In genomic region chr17:57468932-57469775, GRCh38 we compare ENCODE assay signal across 12 cellular contexts.
A peak's percentile ranks its signal among the peaks of the same experiment; 100 is the strongest.
DNase-seq lines count a peak whose midpoint lies in the region; ATAC-seq, FAIRE-seq and TF ChIP-seq lines count a peak whose summit lies in the region.
"Had no signal": no experiment of that assay in that cellular context is flagged by ENCODE, and none has a peak within 500 bp of the region (broad histone marks: within the 10 kb centered on the region; RNA-seq: fewer than 3 reads in every experiment).

No MANE protein-coding gene starts in this region.

- H3K4me2 ChIP-seq in hepatocyte (no peak overlapping the region), PC-3 (ENCODE audit: low read length) (no peak overlapping the region)

- H3K9ac ChIP-seq in PC-3 (ENCODE audit: low read length): no peak overlapping the region

- H3F3A ChIP-seq in PC-3 (ENCODE audit: low read length, unreplicated experiment): no peaks in the 10 kb centered on the region

- peak; percentile 38 for ATAC-seq in GM21367 (IDR thresholded peaks at IDR 0.05; ENCODE audit: unreplicated experiment)
- no peak for ATAC-seq in PC-3

- TF ChIP-seq CTCF in hepatocyte (IDR thresholded peaks at IDR 0.05; ENCODE audit: poor library complexity): no peak
- no peak for TF ChIP-seq CTCF in PC-3 (conservative IDR thresholded peaks at IDR 0.05; ENCODE audit: low read depth, low read length)

- H3K27me3 ChIP-seq in hepatocyte (no peaks in the 10 kb centered on the region), PC-3 (ENCODE audit: low read length) (no peaks in the 10 kb centered on the region)

- no TSS peak for BruUV-seq in PC-3 (replicated peaks; lab: Mats Ljungman, UMichigan)

- CTCF ChIA-PET in PC-3 (lab: Charles Lee): no interaction called here

- WGBS in hepatocyte (ENCODE audit: low lambda C conversion rate, missing lambda C conversion rate): 82% methylated on average over 9 of the region's 9 CpGs

- POLR2A ChIA-PET in PC-3 (lab: Charles Lee; ENCODE audit: unreplicated experiment): no interaction called here

- no peak for DNase-seq in GM12891 (ENCODE audit: insufficient read length, low spot score)
- peak; percentile 53 to 80 (median 74) for DNase-seq in NCI-H1417 (lab: John Stamatoyannopoulos, UW)
- DNase-seq in hepatocyte (ENCODE audit: low spot score): no peak
- DNase-seq in nucleus accumbens (lab: John Stamatoyannopoulos, UW): no peak
- DNase-seq in stimulated activated CD4-positive, alpha-beta T cell treated with anti-CD3 and anti-CD28 coated beads, Interleukin-1b, Interleukin-23, amount 100 ng/mL, for 48 hours: no peak
- no peak for DNase-seq in RPMI8226
- DNase-seq in PC-3: no peak
- DNase-seq: activated effector memory CD4-positive, alpha-beta T cell treated with anti-CD3 and anti-CD28 coated beads, Interleukin-2, amount 50 U/mL, for 16 hours; KBM-7; Right ventricle myocardium superior; stimulated activated CD8-positive, alpha-beta memory T cell treated with anti-CD3 and anti-CD28 coated beads, Interleukin-4, amount 100 ng/mL, for 48 hours had no signal

- H3K4me3 ChIP-seq in hepatocyte: no peak overlapping the region
- H3K4me3 ChIP-seq in PC-3 (ENCODE audit: low read length): no peak overlapping the region

- H3K9me2 ChIP-seq in hepatocyte (replicated peaks; ENCODE audit: insufficient read depth): no peaks in the 10 kb centered on the region
- no peaks in the 10 kb centered on the region for H3K9me2 ChIP-seq in PC-3 (replicated peaks; ENCODE audit: low read length)

- peaks cover 47% of the 10 kb centered on the region for H3K4me1 ChIP-seq in hepatocyte (ENCODE audit: insufficient read depth)
- no peaks in the 10 kb centered on the region for H3K4me1 ChIP-seq in PC-3 (ENCODE audit: insufficient read depth, low read length)

- TF ChIP-seq POLR2A in GM12891 (IDR thresholded peaks at IDR 0.05; ENCODE audit: low read depth, low read length): no peak

- H3K79me2 ChIP-seq in hepatocyte: peaks cover 36% of the 10 kb centered on the region
- H3K79me2 ChIP-seq in PC-3 (ENCODE audit: low read length): no peaks in the 10 kb centered on the region

- H2AFZ ChIP-seq in hepatocyte (no peak overlapping the region), PC-3 (ENCODE audit: low read length) (no peak overlapping the region)

- peak overlapping the region; percentile 70 for H3K27ac ChIP-seq in hepatocyte
- no peak overlapping the region for H3K27ac ChIP-seq in PC-3 (ENCODE audit: low read length)

- peak; percentile 79 for FAIRE-seq in GM12891 (lab: Jason Lieb, UNC)

- intact Hi-C loops in PC-3 (cut with micrococcal nuclease): no loop called here

- H4K20me1 ChIP-seq in hepatocyte (ENCODE audit: insufficient read depth, poor library complexity, severe bottlenecking) (peaks cover 7% of the 10 kb centered on the region), PC-3 (ENCODE audit: low read length) (no peaks in the 10 kb centered on the region)

- no peaks in the 10 kb centered on the region for H3K36me3 ChIP-seq in hepatocyte (replicated peaks; ENCODE audit: insufficient read depth, low read depth)
- H3K36me3 ChIP-seq in PC-3 (ENCODE audit: low read depth, low read length): no peaks in the 10 kb centered on the region

- H3K9me3 ChIP-seq in hepatocyte (ENCODE audit: low read depth) (no peaks in the 10 kb centered on the region), PC-3 (ENCODE audit: low read length) (no peaks in the 10 kb centered on the region)

TF ChIP-seq in GM12891, 5 proteins besides CTCF, POLR2A, EP300 and RAD21:
- TF ChIP-seq POU2F2 (IDR thresholded peaks at IDR 0.05; ENCODE audit: low read depth, low read length): peak; percentile 57
- peak; percentile 83 for TF ChIP-seq SPI1 (IDR thresholded peaks at IDR 0.05; ENCODE audit: low read depth, low read length)
- no peak for TF ChIP-seq TAF1 (IDR thresholded peaks at IDR 0.05; ENCODE audit: low read depth, low read length)

Comparison
In these comparisons a context has a peak if more than half of its experiments do, and no peak if none do; other contexts are left out.
1. DNase-seq: peak in NCI-H1417 (3 of 3); none in GM12891 (single experiment), hepatocyte (single experiment), nucleus accumbens (0 of 56), stimulated activated CD4-positive, alpha-beta T cell treated with anti-CD3 and anti-CD28 coated beads, Interleukin-1b, Interleukin-23, amount 100 ng/mL, for 48 hours (single experiment), RPMI8226 (single experiment) and PC-3 (single experiment).